In the genomic region with DNA sequence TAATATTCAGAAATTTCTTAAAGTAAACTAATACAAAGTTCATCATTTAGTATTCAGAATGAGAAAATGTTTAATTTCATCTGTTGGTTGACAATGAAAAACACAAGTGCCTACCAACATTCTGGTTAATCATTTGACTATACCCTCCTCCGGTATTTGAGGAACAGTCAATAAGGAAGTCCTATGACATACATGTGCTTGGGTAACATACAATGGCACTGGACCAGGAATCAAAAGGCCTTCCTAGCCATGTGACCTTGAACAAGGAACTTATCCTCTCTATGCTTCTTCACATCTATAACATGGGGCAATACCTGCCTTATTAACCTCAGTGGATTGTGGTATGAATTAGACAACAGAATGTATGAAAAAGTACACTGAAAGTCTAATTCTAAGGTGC, we compare ENCODE assay signal across 1 cellular context.
TF ChIP-seq lines count a peak whose summit lies in the region.

No MANE protein-coding gene starts in this region.

TF ChIP-seq in GM23338, 12 proteins besides CTCF, POLR2A, EP300 and RAD21 (continued from another document):
- TF ChIP-seq, protein P1, sequence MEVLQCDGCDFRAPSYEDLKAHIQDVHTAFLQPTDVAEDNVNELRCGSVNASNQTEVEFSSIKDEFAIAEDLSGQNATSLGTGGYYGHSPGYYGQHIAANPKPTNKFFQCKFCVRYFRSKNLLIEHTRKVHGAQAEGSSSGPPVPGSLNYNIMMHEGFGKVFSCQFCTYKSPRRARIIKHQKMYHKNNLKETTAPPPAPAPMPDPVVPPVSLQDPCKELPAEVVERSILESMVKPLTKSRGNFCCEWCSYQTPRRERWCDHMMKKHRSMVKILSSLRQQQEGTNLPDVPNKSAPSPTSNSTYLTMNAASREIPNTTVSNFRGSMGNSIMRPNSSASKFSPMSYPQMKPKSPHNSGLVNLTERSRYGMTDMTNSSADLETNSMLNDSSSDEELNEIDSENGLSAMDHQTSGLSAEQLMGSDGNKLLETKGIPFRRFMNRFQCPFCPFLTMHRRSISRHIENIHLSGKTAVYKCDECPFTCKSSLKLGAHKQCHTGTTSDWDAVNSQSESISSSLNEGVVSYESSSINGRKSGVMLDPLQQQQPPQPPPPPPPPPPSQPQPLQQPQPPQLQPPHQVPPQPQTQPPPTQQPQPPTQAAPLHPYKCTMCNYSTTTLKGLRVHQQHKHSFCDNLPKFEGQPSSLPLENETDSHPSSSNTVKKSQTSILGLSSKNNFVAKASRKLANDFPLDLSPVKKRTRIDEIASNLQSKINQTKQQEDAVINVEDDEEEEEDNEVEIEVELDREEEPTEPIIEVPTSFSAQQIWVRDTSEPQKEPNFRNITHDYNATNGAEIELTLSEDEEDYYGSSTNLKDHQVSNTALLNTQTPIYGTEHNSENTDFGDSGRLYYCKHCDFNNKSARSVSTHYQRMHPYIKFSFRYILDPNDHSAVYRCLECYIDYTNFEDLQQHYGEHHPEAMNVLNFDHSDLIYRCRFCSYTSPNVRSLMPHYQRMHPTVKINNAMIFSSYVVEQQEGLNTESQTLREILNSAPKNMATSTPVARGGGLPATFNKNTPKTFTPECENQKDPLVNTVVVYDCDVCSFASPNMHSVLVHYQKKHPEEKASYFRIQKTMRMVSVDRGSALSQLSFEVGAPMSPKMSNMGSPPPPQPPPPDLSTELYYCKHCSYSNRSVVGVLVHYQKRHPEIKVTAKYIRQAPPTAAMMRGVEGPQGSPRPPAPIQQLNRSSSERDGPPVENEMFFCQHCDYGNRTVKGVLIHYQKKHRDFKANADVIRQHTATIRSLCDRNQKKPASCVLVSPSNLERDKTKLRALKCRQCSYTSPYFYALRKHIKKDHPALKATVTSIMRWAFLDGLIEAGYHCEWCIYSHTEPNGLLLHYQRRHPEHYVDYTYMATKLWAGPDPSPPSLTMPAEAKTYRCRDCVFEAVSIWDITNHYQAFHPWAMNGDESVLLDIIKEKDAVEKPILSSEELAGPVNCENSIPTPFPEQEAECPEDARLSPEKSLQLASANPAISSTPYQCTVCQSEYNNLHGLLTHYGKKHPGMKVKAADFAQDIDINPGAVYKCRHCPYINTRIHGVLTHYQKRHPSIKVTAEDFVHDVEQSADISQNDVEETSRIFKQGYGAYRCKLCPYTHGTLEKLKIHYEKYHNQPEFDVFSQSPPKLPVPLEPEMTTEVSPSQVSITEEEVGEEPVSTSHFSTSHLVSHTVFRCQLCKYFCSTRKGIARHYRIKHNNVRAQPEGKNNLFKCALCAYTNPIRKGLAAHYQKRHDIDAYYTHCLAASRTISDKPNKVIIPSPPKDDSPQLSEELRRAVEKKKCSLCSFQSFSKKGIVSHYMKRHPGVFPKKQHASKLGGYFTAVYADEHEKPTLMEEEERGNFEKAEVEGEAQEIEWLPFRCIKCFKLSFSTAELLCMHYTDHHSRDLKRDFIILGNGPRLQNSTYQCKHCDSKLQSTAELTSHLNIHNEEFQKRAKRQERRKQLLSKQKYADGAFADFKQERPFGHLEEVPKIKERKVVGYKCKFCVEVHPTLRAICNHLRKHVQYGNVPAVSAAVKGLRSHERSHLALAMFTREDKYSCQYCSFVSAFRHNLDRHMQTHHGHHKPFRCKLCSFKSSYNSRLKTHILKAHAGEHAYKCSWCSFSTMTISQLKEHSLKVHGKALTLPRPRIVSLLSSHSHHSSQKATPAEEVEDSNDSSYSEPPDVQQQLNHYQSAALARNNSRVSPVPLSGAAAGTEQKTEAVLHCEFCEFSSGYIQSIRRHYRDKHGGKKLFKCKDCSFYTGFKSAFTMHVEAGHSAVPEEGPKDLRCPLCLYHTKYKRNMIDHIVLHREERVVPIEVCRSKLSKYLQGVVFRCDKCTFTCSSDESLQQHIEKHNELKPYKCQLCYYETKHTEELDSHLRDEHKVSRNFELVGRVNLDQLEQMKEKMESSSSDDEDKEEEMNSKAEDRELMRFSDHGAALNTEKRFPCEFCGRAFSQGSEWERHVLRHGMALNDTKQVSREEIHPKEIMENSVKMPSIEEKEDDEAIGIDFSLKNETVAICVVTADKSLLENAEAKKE (CRISPR knock-in tag; IDR thresholded peaks at IDR 0.05) = no peak
- TF ChIP-seq, protein P2, sequence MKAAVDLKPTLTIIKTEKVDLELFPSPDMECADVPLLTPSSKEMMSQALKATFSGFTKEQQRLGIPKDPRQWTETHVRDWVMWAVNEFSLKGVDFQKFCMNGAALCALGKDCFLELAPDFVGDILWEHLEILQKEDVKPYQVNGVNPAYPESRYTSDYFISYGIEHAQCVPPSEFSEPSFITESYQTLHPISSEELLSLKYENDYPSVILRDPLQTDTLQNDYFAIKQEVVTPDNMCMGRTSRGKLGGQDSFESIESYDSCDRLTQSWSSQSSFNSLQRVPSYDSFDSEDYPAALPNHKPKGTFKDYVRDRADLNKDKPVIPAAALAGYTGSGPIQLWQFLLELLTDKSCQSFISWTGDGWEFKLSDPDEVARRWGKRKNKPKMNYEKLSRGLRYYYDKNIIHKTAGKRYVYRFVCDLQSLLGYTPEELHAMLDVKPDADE (IDR thresholded peaks at IDR 0.05) = no peak
TF ChIP-seq in GM23338: peak in this region for 0.
